Comparison of ENCODE assay signal across 20 cellular contexts in genomic region chr3:72680766-72681165, GRCh38.
DNase-seq lines count a peak whose midpoint lies in the region; ATAC-seq and TF ChIP-seq lines count a peak whose summit lies in the region.
"Had no signal": no experiment of that assay in that cellular context is flagged by ENCODE, and none has a peak within 500 bp of the region (broad histone marks: within the 10 kb centered on the region; RNA-seq: fewer than 3 reads in every experiment).

No MANE protein-coding gene starts in this region.

- no peak overlapping the region for H3K18ac ChIP-seq in mesendoderm (ENCODE audit: low read length)

- no peak overlapping the region for H2BK15ac ChIP-seq in mesendoderm (replicated peaks; ENCODE audit: low read depth)

- no peaks in the 10 kb centered on the region for H3K79me2 ChIP-seq in mesendoderm (ENCODE audit: control insufficient read depth, insufficient read depth, low read length)

- peak; percentile 44 for ATAC-seq in stimulated activated naive CD8-positive, alpha-beta T cell treated with anti-CD3 and anti-CD28 coated beads, Interleukin-15, Interleukin-2, amounts not matched to agents 100 U/mL and 50 U/mL, for 24 hours
- no peak for ATAC-seq in stimulated activated naive CD8-positive, alpha-beta T cell treated with anti-CD3 and anti-CD28 coated beads, Interleukin-15, amount 100 ng/mL, for 72 hours
- ATAC-seq in SK-N-SH treated with all-trans-retinoic acid at 6 μM for 48 hours = no peak
- ATAC-seq: A549 had no signal

- no peaks in the 10 kb centered on the region for H3K4me1 ChIP-seq in mesendoderm (ENCODE audit: control insufficient read depth, low read depth, low read length)
- H3K4me1 ChIP-seq: A549 had no signal

- no peaks in the 10 kb centered on the region for H3K27me3 ChIP-seq in mesendoderm (ENCODE audit: insufficient read depth, low read length, poor library complexity)
- H3K27me3 ChIP-seq: BLaER1 had no signal

- H3K23ac ChIP-seq in mesendoderm (ENCODE audit: low read length) = no peak overlapping the region

- H3K56ac ChIP-seq in mesendoderm (ENCODE audit: low read length) = peak overlapping the region; percentile 26

- H2AK5ac ChIP-seq in mesendoderm (ENCODE audit: low read length) = no peak overlapping the region

- H3K4me1 Mint-ChIP-seq in stimulated activated naive CD8-positive, alpha-beta T cell treated with anti-CD3 and anti-CD28 coated beads, Interleukin-15, amount 100 ng/mL, for 72 hours = peaks cover 15% of the 10 kb centered on the region
- no peaks in the 10 kb centered on the region for H3K4me1 Mint-ChIP-seq in CD14-positive monocyte
- peaks cover 11% of the 10 kb centered on the region for H3K4me1 Mint-ChIP-seq in activated CD4-positive, alpha-beta memory T cell treated with anti-CD3 and anti-CD28 coated beads, Interleukin-2, amount 10 ng/mL, durations not matched to agents 7 days and 5 days

- H3K27ac Mint-ChIP-seq in stimulated activated naive CD8-positive, alpha-beta T cell treated with anti-CD3 and anti-CD28 coated beads, Interleukin-15, amount 100 ng/mL, for 72 hours = peak overlapping the region in 1 of 2 donors; percentile 16
- H3K27ac Mint-ChIP-seq in CD14-positive monocyte = no peak overlapping the region
- H3K27ac Mint-ChIP-seq in activated CD4-positive, alpha-beta memory T cell treated with anti-CD3 and anti-CD28 coated beads, Interleukin-2, amount 10 ng/mL, durations not matched to agents 7 days and 5 days = no peak overlapping the region
- H3K27ac Mint-ChIP-seq: CD8-positive, alpha-beta memory T cell; HFFc6 had no signal

- H3K4me3 Mint-ChIP-seq in stimulated activated naive CD8-positive, alpha-beta T cell treated with anti-CD3 and anti-CD28 coated beads, Interleukin-15, amount 100 ng/mL, for 72 hours = no peak overlapping the region
- no peak overlapping the region for H3K4me3 Mint-ChIP-seq in CD14-positive monocyte
- no peak overlapping the region for H3K4me3 Mint-ChIP-seq in activated CD4-positive, alpha-beta memory T cell treated with anti-CD3 and anti-CD28 coated beads, Interleukin-2, amount 10 ng/mL, durations not matched to agents 7 days and 5 days
- H3K4me3 Mint-ChIP-seq: CD8-positive, alpha-beta memory T cell; HFFc6 had no signal

- CTCF ChIA-PET in activated CD4-positive, alpha-beta memory T cell treated with anti-CD3 and anti-CD28 coated beads, Interleukin-2, amount 10 ng/mL, durations not matched to agents 7 days and 5 days (lab: Charles Lee) = no interaction called here

- H3K36me3 Mint-ChIP-seq in CD14-positive monocyte = no peaks in the 10 kb centered on the region
- no peaks in the 10 kb centered on the region for H3K36me3 Mint-ChIP-seq in activated CD4-positive, alpha-beta memory T cell treated with anti-CD3 and anti-CD28 coated beads, Interleukin-2, amount 10 ng/mL, durations not matched to agents 7 days and 5 days (ENCODE audit: low read depth)
- H3K36me3 Mint-ChIP-seq: CD8-positive, alpha-beta memory T cell had no signal

- H4K5ac ChIP-seq in mesendoderm (ENCODE audit: low read length) = no peak overlapping the region

- no peak overlapping the region for H2BK5ac ChIP-seq in mesendoderm (ENCODE audit: low read length)

- no peak overlapping the region for H2BK120ac ChIP-seq in mesendoderm (ENCODE audit: low read depth, low read length)

- intact Hi-C loops in CD14-positive monocyte (cut with micrococcal nuclease) = no loop called here

- no peak for DNase-seq in stimulated activated naive CD8-positive, alpha-beta T cell treated with anti-CD3 and anti-CD28 coated beads, Interleukin-15, Interleukin-2, amounts not matched to agents 100 U/mL and 50 U/mL, for 24 hours
- no peak for DNase-seq in stimulated activated naive CD8-positive, alpha-beta T cell treated with anti-CD3 and anti-CD28 coated beads, Interleukin-15, amount 100 ng/mL, for 72 hours
- DNase-seq in mesendoderm (no peak), CD14-positive monocyte (ENCODE audit: low spot score) (no peak), T-helper 1 cell (no peak)
- DNase-seq in activated CD4-positive, alpha-beta memory T cell treated with anti-CD3 and anti-CD28 coated beads, Interleukin-2, amount 10 ng/mL, durations not matched to agents 7 days and 5 days = no peak
- DNase-seq: CD8-positive, alpha-beta memory T cell; DMS79 treated with DMSO at 0.1 percent for 48 hours; HFFc6; KG1; NCI-H1417; NCI-H187; NCI-H2107; NCI-H510A treated with DMSO at 0.1 percent for 48 hours; NCI-H774 had no signal

- H3K4me3 ChIP-seq in mesendoderm (ENCODE audit: low read length) = no peak overlapping the region
- H3K4me3 ChIP-seq: A549, BLaER1 had no signal

- POLR2A ChIA-PET in activated CD4-positive, alpha-beta memory T cell treated with anti-CD3 and anti-CD28 coated beads, Interleukin-2, amount 10 ng/mL, durations not matched to agents 7 days and 5 days (lab: Charles Lee) = no interaction called here

- H3K79me1 ChIP-seq in mesendoderm (ENCODE audit: low read length) = no peaks in the 10 kb centered on the region

- H3K4me2 ChIP-seq in mesendoderm (ENCODE audit: low read length) = no peak overlapping the region
- H3K4me2 ChIP-seq: A549 had no signal

- H3K9me3 Mint-ChIP-seq in stimulated activated naive CD8-positive, alpha-beta T cell treated with anti-CD3 and anti-CD28 coated beads, Interleukin-15, amount 100 ng/mL, for 72 hours = peaks cover 0 to 4% of the 10 kb centered on the region in 2 donors
- peaks cover 5 to 15% (median 9%) of the 10 kb centered on the region in 7 donors for H3K9me3 Mint-ChIP-seq in CD14-positive monocyte
- no peaks in the 10 kb centered on the region for H3K9me3 Mint-ChIP-seq in activated CD4-positive, alpha-beta memory T cell treated with anti-CD3 and anti-CD28 coated beads, Interleukin-2, amount 10 ng/mL, durations not matched to agents 7 days and 5 days
- H3K9me3 Mint-ChIP-seq: HFFc6 had no signal

- H3K9ac ChIP-seq in mesendoderm (ENCODE audit: low read length) = no peak overlapping the region
- H3K9ac ChIP-seq: BLaER1 had no signal

- H3K4ac ChIP-seq in mesendoderm (ENCODE audit: low read depth, low read length) = no peak overlapping the region

- H3K27ac ChIP-seq in angular gyrus (ENCODE audit: low read depth, low read length) (peak overlapping the region; percentile 74), mesendoderm (ENCODE audit: low read depth, low read length) (no peak overlapping the region)
- H3K27ac ChIP-seq: A549, BLaER1, RWPE1 had no signal

- H4K8ac ChIP-seq in mesendoderm (ENCODE audit: low read depth, low read length) = no peak overlapping the region

- no CpG with 5 or more reads among the region's 4 CpGs for WGBS in mesendoderm (ENCODE audit: extremely low coverage, insufficient coverage, low lambda C conversion rate)

- no peaks in the 10 kb centered on the region for H3K36me3 ChIP-seq in mesendoderm (ENCODE audit: control insufficient read depth, insufficient read depth, low read length)
- H3K36me3 ChIP-seq: BLaER1 had no signal

- H3K27me3 Mint-ChIP-seq in stimulated activated naive CD8-positive, alpha-beta T cell treated with anti-CD3 and anti-CD28 coated beads, Interleukin-15, amount 100 ng/mL, for 72 hours = no peaks in the 10 kb centered on the region
- peaks cover 2 to 10% (median 5%) of the 10 kb centered on the region in 3 donors for H3K27me3 Mint-ChIP-seq in CD14-positive monocyte (ENCODE audit: low read depth in 3 of 3)
- no peaks in the 10 kb centered on the region for H3K27me3 Mint-ChIP-seq in activated CD4-positive, alpha-beta memory T cell treated with anti-CD3 and anti-CD28 coated beads, Interleukin-2, amount 10 ng/mL, durations not matched to agents 7 days and 5 days

- no peak for TF ChIP-seq CTCF in CD14-positive monocyte (IDR thresholded peaks at IDR 0.05)

TF ChIP-seq in SK-N-SH treated with all-trans-retinoic acid at 6 μM for 48 hours, 23 proteins besides CTCF, POLR2A, EP300 and RAD21 (continues in another document):
- TF ChIP-seq RARB (CRISPR knock-in tag; IDR thresholded peaks at IDR 0.05) = no peak
- TF ChIP-seq ZC3H10 (CRISPR knock-in tag; IDR thresholded peaks at IDR 0.05) = no peak
- TF ChIP-seq ZNF70 (CRISPR knock-in tag; IDR thresholded peaks at IDR 0.05) = no peak
- no peak for TF ChIP-seq ISL1 (CRISPR knock-in tag; IDR thresholded peaks at IDR 0.05)
- TF ChIP-seq SNAI2 (CRISPR knock-in tag; IDR thresholded peaks at IDR 0.05) = no peak
- no peak for TF ChIP-seq ESRRG (CRISPR knock-in tag; IDR thresholded peaks at IDR 0.05)
- TF ChIP-seq POU6F1 (CRISPR knock-in tag; IDR thresholded peaks at IDR 0.05; ENCODE audit: borderline replicate concordance, low read depth) = no peak
- TF ChIP-seq TOX (CRISPR knock-in tag; IDR thresholded peaks at IDR 0.05; ENCODE audit: borderline replicate concordance) = no peak
- no peak for TF ChIP-seq ZNF8 (CRISPR knock-in tag; IDR thresholded peaks at IDR 0.05)
- no peak for TF ChIP-seq ZFP30 (CRISPR knock-in tag; IDR thresholded peaks at IDR 0.05)
- no peak for TF ChIP-seq CSRNP3 (CRISPR knock-in tag; IDR thresholded peaks at IDR 0.05)
